25 cellular contexts compared by ENCODE assay signal in genomic region chr12:105538880-105539279, GRCh38.
DNase-seq lines count a peak whose midpoint lies in the region; ATAC-seq and TF ChIP-seq lines count a peak whose summit lies in the region.
"Had no signal": no experiment of that assay in that cellular context is flagged by ENCODE, and none has a peak within 500 bp of the region (broad histone marks: within the 10 kb centered on the region; RNA-seq: fewer than 3 reads in every experiment).

No MANE protein-coding gene starts in this region.

- no peak overlapping the region for H3K4me3 ChIP-seq in fibroblast of villous mesenchyme (ENCODE audit: low read depth, low read length)
- H3K4me3 ChIP-seq: BLaER1 treated with 17β-estradiol and CSF1 and Interleukin-3, amounts not matched to agents 10 nM and 100 nM; heart right ventricle; K562; MG63 had no signal

- H3K4me3 Mint-ChIP-seq in T-helper 2 cell treated with Interferon-gamma antibody and Interleukin-4, amounts not matched to agents 5 μg/mL and 100 μg/mL, for 36 hours = no peak overlapping the region
- H3K4me3 Mint-ChIP-seq: activated CD4-positive, alpha-beta T cell treated with anti-CD3 and anti-CD28 coated beads, Interleukin-2, amount 10 ng/mL, durations not matched to agents 24 days and 14 days; activated naive CD8-positive, alpha-beta T cell treated with anti-CD3 and anti-CD28 coated beads, Interleukin-2, amount 10 ng/mL, durations not matched to agents 7 days and 5 days; stimulated activated memory B cell treated with anti-CD40 and anti-IgM and Interleukin-4, amounts not matched to agents 10 μg/mL and 1 μg/mL and 100 μg/mL, for 72 hours had no signal

- no peak for ATAC-seq in HG02763 (IDR thresholded peaks at IDR 0.05; ENCODE audit: unreplicated experiment)
- ATAC-seq: HCT116, K562, sciatic nerve had no signal

- H3K27ac Mint-ChIP-seq in T-helper 2 cell treated with Interferon-gamma antibody and Interleukin-4, amounts not matched to agents 5 μg/mL and 100 μg/mL, for 36 hours = no peak overlapping the region
- H3K27ac Mint-ChIP-seq: activated CD4-positive, alpha-beta T cell treated with anti-CD3 and anti-CD28 coated beads, Interleukin-2, amount 10 ng/mL, durations not matched to agents 24 days and 14 days; activated naive CD8-positive, alpha-beta T cell treated with anti-CD3 and anti-CD28 coated beads, Interleukin-2, amount 10 ng/mL, durations not matched to agents 7 days and 5 days; progenitor cell of endocrine pancreas; stimulated activated memory B cell treated with anti-CD40 and anti-IgM and Interleukin-4, amounts not matched to agents 10 μg/mL and 1 μg/mL and 100 μg/mL, for 72 hours had no signal

- DNase-seq in DMS 273 (lab: John Stamatoyannopoulos, UW; ENCODE audit: unreplicated experiment) (peak; percentile 68), DMS 273 treated with DMSO at 0.1 percent for 48 hours (lab: John Stamatoyannopoulos, UW) (no peak), NCI-H446 treated with DMSO at 0.1 percent for 48 hours (lab: John Stamatoyannopoulos, UW) (peak; percentile 4), fibroblast of villous mesenchyme (ENCODE audit: low read depth) (peak; percentile 33), amygdala (lab: John Stamatoyannopoulos, UW) (no peak), NCI-H82 (lab: John Stamatoyannopoulos, UW) (no peak)
- no peak for DNase-seq in T-helper 2 cell treated with Interferon-gamma antibody and Interleukin-4, amounts not matched to agents 5 μg/mL and 100 μg/mL, for 36 hours (ENCODE audit: low spot score)
- DNase-seq: activated CD4-positive, alpha-beta T cell treated with anti-CD3 and anti-CD28 coated beads, Interleukin-2, amount 10 ng/mL, durations not matched to agents 24 days and 14 days; activated gamma-delta T cell; activated naive CD8-positive, alpha-beta T cell treated with anti-CD3 and anti-CD28 coated beads, Interleukin-2, amount 10 ng/mL, durations not matched to agents 7 days and 5 days; activated T-cell treated with anti-CD3 and anti-CD28 coated beads, Interleukin-2, amount 50 U/mL, for 1 hour; GF-D8; heart right ventricle; kidney glomerular epithelial cell; MG63; NCI-H1105 treated with DMSO at 0.1 percent for 48 hours; stimulated activated CD4-positive, alpha-beta T cell treated with anti-CD3 and anti-CD28 coated beads, Interleukin-4, amount 100 ng/mL, for 4 hours; T-helper 9 cell had no signal

- no peaks in the 10 kb centered on the region for H3K4me1 Mint-ChIP-seq in T-helper 2 cell treated with Interferon-gamma antibody and Interleukin-4, amounts not matched to agents 5 μg/mL and 100 μg/mL, for 36 hours (ENCODE audit: low read depth)
- H3K4me1 Mint-ChIP-seq: activated CD4-positive, alpha-beta T cell treated with anti-CD3 and anti-CD28 coated beads, Interleukin-2, amount 10 ng/mL, durations not matched to agents 24 days and 14 days; activated naive CD8-positive, alpha-beta T cell treated with anti-CD3 and anti-CD28 coated beads, Interleukin-2, amount 10 ng/mL, durations not matched to agents 7 days and 5 days; stimulated activated memory B cell treated with anti-CD40 and anti-IgM and Interleukin-4, amounts not matched to agents 10 μg/mL and 1 μg/mL and 100 μg/mL, for 72 hours had no signal

- no peak for TF ChIP-seq CTCF in fibroblast of villous mesenchyme (IDR thresholded peaks at IDR 0.05; ENCODE audit: insufficient read depth, low read depth, low read length)

- H3K36me3 Mint-ChIP-seq in T-helper 2 cell treated with Interferon-gamma antibody and Interleukin-4, amounts not matched to agents 5 μg/mL and 100 μg/mL, for 36 hours (ENCODE audit: low read depth) = no peaks in the 10 kb centered on the region
- H3K36me3 Mint-ChIP-seq: activated naive CD8-positive, alpha-beta T cell treated with anti-CD3 and anti-CD28 coated beads, Interleukin-2, amount 10 ng/mL, durations not matched to agents 7 days and 5 days; stimulated activated memory B cell treated with anti-CD40 and anti-IgM and Interleukin-4, amounts not matched to agents 10 μg/mL and 1 μg/mL and 100 μg/mL, for 72 hours had no signal

- H3K27me3 Mint-ChIP-seq in T-helper 2 cell treated with Interferon-gamma antibody and Interleukin-4, amounts not matched to agents 5 μg/mL and 100 μg/mL, for 36 hours (ENCODE audit: low read depth) = no peaks in the 10 kb centered on the region
- H3K27me3 Mint-ChIP-seq: activated CD4-positive, alpha-beta T cell treated with anti-CD3 and anti-CD28 coated beads, Interleukin-2, amount 10 ng/mL, durations not matched to agents 24 days and 14 days; progenitor cell of endocrine pancreas; stimulated activated memory B cell treated with anti-CD40 and anti-IgM and Interleukin-4, amounts not matched to agents 10 μg/mL and 1 μg/mL and 100 μg/mL, for 72 hours had no signal

- H3K9me3 Mint-ChIP-seq in T-helper 2 cell treated with Interferon-gamma antibody and Interleukin-4, amounts not matched to agents 5 μg/mL and 100 μg/mL, for 36 hours = peaks cover 17% of the 10 kb centered on the region

Comparison
In these comparisons a context has a peak if more than half of its experiments do, and no peak if none do; other contexts are left out.
1. DNase-seq: peak in DMS 273 (single experiment), NCI-H446 treated with DMSO at 0.1 percent for 48 hours (single experiment) and fibroblast of villous mesenchyme (single experiment); none in DMS 273 treated with DMSO at 0.1 percent for 48 hours (single experiment), amygdala (0 of 56), T-helper 2 cell treated with Interferon-gamma antibody and Interleukin-4, amounts not matched to agents 5 μg/mL and 100 μg/mL, for 36 hours (single experiment) and NCI-H82 (single experiment).